9 cellular contexts compared by ENCODE assay signal in the genomic region with DNA sequence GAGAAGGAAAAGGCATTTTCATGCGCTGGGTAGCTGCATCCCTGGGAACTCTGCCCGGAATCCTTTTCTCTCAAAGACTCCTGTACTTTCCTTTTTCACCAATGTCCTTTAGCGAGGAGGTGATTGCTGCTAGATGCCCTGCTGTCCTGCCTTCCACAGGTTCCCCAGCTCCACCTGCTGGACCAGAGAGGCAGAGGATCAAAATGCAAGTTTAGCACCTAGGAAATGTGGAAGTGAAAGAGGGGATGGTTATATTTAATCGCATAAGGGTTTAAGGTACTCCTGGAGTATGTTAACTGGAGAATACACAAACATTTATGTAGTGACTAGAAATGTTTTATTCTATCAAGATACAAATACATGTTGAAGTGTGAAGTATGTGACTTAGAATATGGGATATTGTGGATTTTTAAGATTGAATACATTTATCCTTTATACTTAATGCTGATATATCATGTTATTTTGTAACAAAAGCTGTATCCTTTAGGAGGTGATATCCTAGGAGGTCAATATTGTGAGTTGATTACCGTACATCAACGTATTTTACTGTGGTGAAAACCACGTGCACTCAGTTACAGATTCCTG.
DNase-seq lines count a peak whose midpoint lies in the region; ATAC-seq and TF ChIP-seq lines count a peak whose summit lies in the region.
"Had no signal": no experiment of that assay in that cellular context is flagged by ENCODE, and none has a peak within 500 bp of the region (broad histone marks: within the 10 kb centered on the region; RNA-seq: fewer than 3 reads in every experiment).

No MANE protein-coding gene starts in this region.

- no peaks in the 10 kb centered on the region for H3K27me3 ChIP-seq in IMR-90 (ENCODE audit: control insufficient read depth, insufficient read depth, low read length)
- H3K27me3 ChIP-seq: BLaER1 treated with 17β-estradiol and CSF1 and Interleukin-3, amounts not matched to agents 10 nM and 100 nM had no signal

- no TSS peak for BruUV-seq in IMR-90 (replicated peaks; lab: Mats Ljungman, UMichigan)

- in situ Hi-C loops in IMR-90 (cut with MboI; ENCODE audit: low sequenced_read_pairs), result loop anchor here (10.0 to 25.0 kb wide), 2 partner anchors 909 to 1246 kb away; partner anchors contain the start of genes KCTD16 and YIPF5

- POLR2A ChIA-PET in IMR-90 (lab: Charles Lee; ENCODE audit: unreplicated experiment), result no interaction called here

- H3K9me1 ChIP-seq in IMR-90 (ENCODE audit: insufficient read depth, low read length), result no peaks in the 10 kb centered on the region

- no peak overlapping the region for H2BK120ac ChIP-seq in IMR-90 (ENCODE audit: low read depth, low read length)

- H3K18ac ChIP-seq in IMR-90 (ENCODE audit: low read depth, low read length), result no peak overlapping the region

- no peak overlapping the region for H3K14ac ChIP-seq in IMR-90 (replicated peaks; ENCODE audit: low read depth, low read length)

- no peak overlapping the region for H3K23ac ChIP-seq in IMR-90 (ENCODE audit: low read depth, low read length)

- no peak overlapping the region for H3K4ac ChIP-seq in IMR-90 (ENCODE audit: low read depth, low read length)

- no peak overlapping the region for H3K27ac ChIP-seq in IMR-90 (ENCODE audit: insufficient read depth, low read length)
- H3K27ac ChIP-seq: BLaER1 treated with 17β-estradiol and CSF1 and Interleukin-3, amounts not matched to agents 10 nM and 100 nM had no signal

- ATAC-seq in GM21367 (IDR thresholded peaks at IDR 0.05; ENCODE audit: unreplicated experiment) (peak; percentile 82), IMR-90 (ENCODE audit: low read depth) (no peak; the same call in 1 of the 2 replicates), SK-N-SH treated with all-trans-retinoic acid at 6 μM for 48 hours (peak; percentile 75), left ventricle myocardium superior (peak; percentile 61)

- H3K79me1 ChIP-seq in IMR-90 (ENCODE audit: low read depth in 1 of 2, low read length in 2 of 2), result no peaks in the 10 kb centered on the region

- peak; percentile 2 to 30 (median 5) for DNase-seq in NCI-H1417 (lab: John Stamatoyannopoulos, UW)
- DNase-seq in NCI-H1417 treated with DMSO at 0.1 percent for 48 hours (lab: John Stamatoyannopoulos, UW), result no peak
- DNase-seq in IMR-90, result peak; percentile 48
- DNase-seq in left ventricle myocardium superior, result peak; percentile 40
- no peak for DNase-seq in activated CD8-positive, alpha-beta memory T cell treated with anti-CD3 and anti-CD28 coated beads for 24 hours
- DNase-seq in central memory CD4-positive, alpha-beta T cell, result no peak

- no peaks in the 10 kb centered on the region for H3K36me3 ChIP-seq in IMR-90 (ENCODE audit: control insufficient read depth, insufficient read depth, low read length)

- no peak overlapping the region for H4K8ac ChIP-seq in IMR-90 (ENCODE audit: low read depth in 2 of 2, low read length in 2 of 2)

- H3K4me3 ChIP-seq in IMR-90 (ENCODE audit: insufficient read depth, low read depth, low read length), result no peak overlapping the region
- H3K4me3 ChIP-seq: BLaER1 treated with 17β-estradiol and CSF1 and Interleukin-3, amounts not matched to agents 10 nM and 100 nM had no signal

- dilution Hi-C loops in IMR-90 (cut with HindIII; ENCODE audit: low sequenced_read_pairs, unreplicated experiment), result no loop called here

- no peak overlapping the region for H2AK5ac ChIP-seq in IMR-90 (ENCODE audit: low read depth, low read length)

- no peak overlapping the region for H4K91ac ChIP-seq in IMR-90 (ENCODE audit: insufficient read depth, low read depth, low read length)

- intact Hi-C loops in IMR-90 (cut with micrococcal nuclease), result no loop called here
- intact Hi-C loops in left ventricle myocardium superior (cut with micrococcal nuclease), result no loop called here

- CTCF ChIA-PET in IMR-90 (lab: Yijun Ruan, JAX), result interaction anchor here (0.5 to 2.4 kb wide), 5 partner anchors 10 to 203 kb away, joined by 3 to 10 read pairs (median 3); no protein-coding TSS in a partner anchor

- H3K9me3 ChIP-seq in IMR-90 (ENCODE audit: control insufficient read depth, insufficient read depth, low read length), result no peaks in the 10 kb centered on the region
- H3K9me3 ChIP-seq: BLaER1 treated with 17β-estradiol and CSF1 and Interleukin-3, amounts not matched to agents 10 nM and 100 nM had no signal

- peak; percentile 53 for TF ChIP-seq CTCF in IMR-90 (conservative IDR thresholded peaks at IDR 0.05; ENCODE audit: low read depth, low read length)

- no CpG with 5 or more reads among the region's 7 CpGs for WGBS in IMR-90 (ENCODE audit: extremely low coverage in 2 of 2, insufficient read length in 1 of 2), 2 experiments

- H2BK20ac ChIP-seq in IMR-90 (ENCODE audit: low read depth, low read length), result no peak overlapping the region

- H2BK15ac ChIP-seq in IMR-90 (ENCODE audit: low read depth, low read length), result no peak overlapping the region

- no peak overlapping the region for H2BK5ac ChIP-seq in IMR-90 (ENCODE audit: low read depth, low read length, poor library complexity, severe bottlenecking)

- TF ChIP-seq POLR2A in IMR-90 (IDR thresholded peaks at IDR 0.05; ENCODE audit: low read depth, low read length), result no peak

- TF ChIP-seq RAD21 in IMR-90 (IDR thresholded peaks at IDR 0.05; ENCODE audit: low read length), result peak; percentile 57

- no peaks in the 10 kb centered on the region for H4K20me1 ChIP-seq in IMR-90 (ENCODE audit: insufficient read depth, low read length)

- H3K56ac ChIP-seq in IMR-90 (ENCODE audit: extremely low read depth, insufficient read depth, low read length), result no peak overlapping the region

- H3K4me1 ChIP-seq in IMR-90 (ENCODE audit: control insufficient read depth, insufficient read depth, low read length), result no peaks in the 10 kb centered on the region

- no peak overlapping the region for H2AFZ ChIP-seq in IMR-90 (replicated peaks; ENCODE audit: low read length, poor library complexity)

- H2AK9ac ChIP-seq in IMR-90 (replicated peaks; ENCODE audit: low read depth, low read length, poor library complexity), result no peak overlapping the region

- no peak overlapping the region for H3K4me2 ChIP-seq in IMR-90 (ENCODE audit: low read depth, low read length)
- H3K4me2 ChIP-seq: BLaER1 treated with 17β-estradiol and CSF1 and Interleukin-3, amounts not matched to agents 10 nM and 100 nM had no signal

- no peak overlapping the region for H4K5ac ChIP-seq in IMR-90 (ENCODE audit: low read depth, low read length)

- H3K9ac ChIP-seq in IMR-90 (ENCODE audit: low read depth, low read length), result no peak overlapping the region

TF ChIP-seq in IMR-90, 13 proteins besides CTCF, POLR2A, EP300 and RAD21:
- TF ChIP-seq SMC3 (IDR thresholded peaks at IDR 0.05; ENCODE audit: low read depth, low read length) (peak; percentile 48), BHLHE40 (IDR thresholded peaks at IDR 0.05; ENCODE audit: low read depth, low read length) (no peak)

TF ChIP-seq in SK-N-SH treated with all-trans-retinoic acid at 6 μM for 48 hours, 23 proteins besides CTCF, POLR2A, EP300 and RAD21:
- no peak for TF ChIP-seq ARNTL (CRISPR knock-in tag; IDR thresholded peaks at IDR 0.05; ENCODE audit: borderline replicate concordance, low read depth)
- no peak for TF ChIP-seq TOX (CRISPR knock-in tag; IDR thresholded peaks at IDR 0.05; ENCODE audit: borderline replicate concordance)
- no peak for TF ChIP-seq TSHZ2 (CRISPR knock-in tag; IDR thresholded peaks at IDR 0.05)
- TF ChIP-seq OSR1 (CRISPR knock-in tag; IDR thresholded peaks at IDR 0.05), result no peak
- no peak for TF ChIP-seq CSRNP3 (CRISPR knock-in tag; IDR thresholded peaks at IDR 0.05)
- no peak for TF ChIP-seq BACH2 (CRISPR knock-in tag; IDR thresholded peaks at IDR 0.05; ENCODE audit: borderline replicate concordance)
- TF ChIP-seq RARB (CRISPR knock-in tag; IDR thresholded peaks at IDR 0.05), result no peak
- TF ChIP-seq PPARA (CRISPR knock-in tag; IDR thresholded peaks at IDR 0.05; ENCODE audit: borderline replicate concordance), result no peak
- no peak for TF ChIP-seq CSDC2 (CRISPR knock-in tag; IDR thresholded peaks at IDR 0.05)
- TF ChIP-seq GLIS3 (CRISPR knock-in tag; IDR thresholded peaks at IDR 0.05), result no peak
- TF ChIP-seq ZNF8 (CRISPR knock-in tag; IDR thresholded peaks at IDR 0.05), result no peak
- TF ChIP-seq ZC3H10 (CRISPR knock-in tag; IDR thresholded peaks at IDR 0.05), result no peak

Comparison
In these comparisons a context has a peak if more than half of its experiments do, and no peak if none do; other contexts are left out.
1. DNase-seq: peak in NCI-H1417 (3 of 3), IMR-90 (single experiment) and left ventricle myocardium superior (single experiment); none in NCI-H1417 treated with DMSO at 0.1 percent for 48 hours (single experiment), activated CD8-positive, alpha-beta memory T cell treated with anti-CD3 and anti-CD28 coated beads for 24 hours (single experiment) and central memory CD4-positive, alpha-beta T cell (single experiment).